ENCODE assay signal across 1 cellular context in genomic region chr5:141477815-141478214, GRCh38.
TF ChIP-seq lines count a peak whose summit lies in the region.

No MANE protein-coding gene starts in this region.

TF ChIP-seq in IMR-90, 13 proteins besides CTCF, POLR2A, EP300 and RAD21:
- no peak for TF ChIP-seq ELK1 (IDR thresholded peaks at IDR 0.05; ENCODE audit: borderline replicate concordance, low read depth, low read length)
- TF ChIP-seq RCOR1 (IDR thresholded peaks at IDR 0.05; ENCODE audit: insufficient replicate concordance, low read length) = no peak
- no peak for TF ChIP-seq BHLHE40 (IDR thresholded peaks at IDR 0.05; ENCODE audit: low read depth, low read length)
- no peak for TF ChIP-seq USF2 (IDR thresholded peaks at IDR 0.05; ENCODE audit: low read depth, low read length)
- TF ChIP-seq MXI1 (IDR thresholded peaks at IDR 0.05; ENCODE audit: borderline replicate concordance, low read depth, low read length) = no peak
- TF ChIP-seq MAFK (IDR thresholded peaks at IDR 0.05; ENCODE audit: low read depth, low read length) = no peak
